Comparison of ENCODE assay signal across 8 cellular contexts in the genomic region with DNA sequence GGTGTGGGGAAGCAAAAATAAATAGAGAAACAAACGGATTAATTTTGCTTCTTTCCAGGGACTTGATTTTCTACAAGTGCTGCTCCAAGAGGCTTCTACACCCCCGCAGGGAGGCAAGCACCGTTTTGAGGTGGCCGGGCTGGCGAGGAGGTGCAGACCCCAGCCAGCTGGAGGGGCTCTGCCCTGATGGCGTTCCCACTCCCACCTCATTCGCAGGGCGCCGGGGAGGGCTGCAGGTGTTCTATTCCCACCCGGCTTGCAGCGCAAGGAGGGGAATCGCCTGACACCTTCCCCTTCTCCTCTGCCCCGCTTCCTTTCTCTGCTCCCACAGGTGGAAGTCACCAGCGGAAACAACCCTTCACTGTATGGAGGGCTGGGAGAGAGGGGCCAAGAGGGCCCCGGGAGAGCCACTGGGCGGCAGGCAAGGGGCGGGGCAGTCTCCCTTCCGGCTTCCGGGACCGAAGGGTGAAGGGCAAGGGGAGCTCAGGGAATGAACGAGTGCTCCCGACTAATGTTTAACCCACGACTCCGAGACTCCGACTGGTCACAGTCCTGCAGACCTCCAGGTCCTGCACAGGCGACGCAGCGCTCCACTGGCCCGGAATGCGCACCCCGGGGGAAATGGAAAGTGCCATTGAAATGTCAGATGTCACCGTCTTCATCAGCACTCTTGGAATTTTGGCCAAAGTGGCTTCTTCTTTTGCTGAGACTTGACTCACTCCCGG. TPM values are rescaled to one million over a fixed set of nuclear protein-coding genes. Genes with fewer than 3 reads are reported as not detected.
DNase-seq lines count a peak whose midpoint lies in the region; ATAC-seq and TF ChIP-seq lines count a peak whose summit lies in the region.

No MANE protein-coding gene starts in this region.

- H3K4me3 ChIP-seq in MM.1S (ENCODE audit: low read length) (peak overlapping the region; percentile 85), esophagus (ENCODE audit: low read depth in 1 of 2, low read length in 2 of 2) (peak overlapping the region; percentile 69 to 76), tibial artery (peak overlapping the region; percentile 61 to 67)
- H3K4me3 ChIP-seq in naive thymus-derived CD4-positive, alpha-beta T cell (ENCODE audit: low read length) = peak overlapping the region; percentile 99

- peaks cover 11 to 16% of the 10 kb centered on the region in 2 experiments for H3K4me1 Mint-ChIP-seq in H9
- peaks cover 6% of the 10 kb centered on the region for H3K4me1 Mint-ChIP-seq in activated CD4-positive, alpha-beta memory T cell treated with anti-CD3 and anti-CD28 coated beads for 36 hours (ENCODE audit: low read depth)
- peaks cover 0 to 15% (median 10%) of the 10 kb centered on the region in 7 donors for H3K4me1 Mint-ChIP-seq in naive thymus-derived CD4-positive, alpha-beta T cell

- no peak overlapping the region for H4K5ac ChIP-seq in H9 (ENCODE audit: insufficient read length, low read depth, low read length)

- no peak overlapping the region for H3K4ac ChIP-seq in H9 (ENCODE audit: low read depth, low read length)

- peak; percentile 65 to 81 (median 73) for DNase-seq in NCI-H1417 (lab: John Stamatoyannopoulos, UW)
- no peak for DNase-seq in NCI-H1417 treated with DMSO at 0.1 percent for 48 hours (lab: John Stamatoyannopoulos, UW)
- peak; percentile 72 for DNase-seq in H9
- DNase-seq in MM.1S = peak; percentile 24
- DNase-seq in activated CD4-positive, alpha-beta memory T cell treated with anti-CD3 and anti-CD28 coated beads for 36 hours = peak; percentile 63
- peak in 4 of 9 donors; percentile 12 to 56 (median 14) for DNase-seq in naive thymus-derived CD4-positive, alpha-beta T cell
- peak in 1 of 2 donors; percentile 62 for DNase-seq in tibial artery

- H3K27me3 Mint-ChIP-seq in H9 (ENCODE audit: low read depth) = no peaks in the 10 kb centered on the region
- H3K27me3 Mint-ChIP-seq in activated CD4-positive, alpha-beta memory T cell treated with anti-CD3 and anti-CD28 coated beads for 36 hours = no peaks in the 10 kb centered on the region
- no peaks in the 10 kb centered on the region for H3K27me3 Mint-ChIP-seq in naive thymus-derived CD4-positive, alpha-beta T cell

- peak overlapping the region; percentile 43 for H3K9ac ChIP-seq in H9 (ENCODE audit: extremely low read depth, insufficient read length, low read length)
- H3K9ac ChIP-seq in MM.1S (ENCODE audit: low read length) = peak overlapping the region; percentile 52

- TF ChIP-seq CTCF in H9 (conservative IDR thresholded peaks at IDR 0.05) (no peak), MM.1S (IDR thresholded peaks at IDR 0.05; ENCODE audit: low read length) (no peak), tibial artery (IDR thresholded peaks at IDR 0.05) (no peak)

- H3K36me3 ChIP-seq in MM.1S (replicated peaks; ENCODE audit: insufficient read depth, low read length) (no peaks in the 10 kb centered on the region), esophagus (ENCODE audit: control insufficient read depth in 2 of 2, insufficient read depth in 2 of 2, low read length in 1 of 2) (peaks cover 0 to under 1% of the 10 kb centered on the region in 2 donors), tibial artery (no peaks in the 10 kb centered on the region)
- H3K36me3 ChIP-seq in naive thymus-derived CD4-positive, alpha-beta T cell (ENCODE audit: control insufficient read depth in 2 of 3, insufficient read depth in 3 of 3, low read length in 3 of 3) = peaks cover 0 to 3% (median 0%) of the 10 kb centered on the region in 3 experiments

- H3K56ac ChIP-seq in H9 (ENCODE audit: insufficient read length, low read depth, low read length) = no peak overlapping the region

- H3T11ph ChIP-seq in H9 (ENCODE audit: low read length) = no peak overlapping the region

- peaks cover 0 to 11% (median 10%) of the 10 kb centered on the region in 3 experiments; a peak in 5 of 7 replicates for H3K36me3 Mint-ChIP-seq in H9 (ENCODE audit: insufficient read depth in 1 of 3, low read depth in 3 of 3)
- H3K36me3 Mint-ChIP-seq in activated CD4-positive, alpha-beta memory T cell treated with anti-CD3 and anti-CD28 coated beads for 36 hours = no peaks in the 10 kb centered on the region
- H3K36me3 Mint-ChIP-seq in naive thymus-derived CD4-positive, alpha-beta T cell = no peaks in the 10 kb centered on the region

- no peak overlapping the region for H2AK5ac ChIP-seq in H9 (ENCODE audit: insufficient read length, low read length)

- peak overlapping the region; percentile 29 for H3K18ac ChIP-seq in H9 (ENCODE audit: insufficient read length, low read depth, low read length)

- intact Hi-C loops in activated CD4-positive, alpha-beta memory T cell treated with anti-CD3 and anti-CD28 coated beads for 36 hours (cut with micrococcal nuclease) = loop anchor here (1.0 to 10.0 kb wide), 6 partner anchors 185 to 1273 kb away; no protein-coding TSS in a partner anchor
- intact Hi-C loops in naive thymus-derived CD4-positive, alpha-beta T cell (cut with micrococcal nuclease) = loop anchor here (1.0 to 10.0 kb wide), 15 partner anchors 10 to 1273 kb away; a partner anchor contains a TSS
- intact Hi-C loops in tibial artery (cut with DNase I; ENCODE audit: low total_unique reads) = loop anchor here (2.0 to 5.0 kb wide), 2 partner anchors 211 to 460 kb away; no protein-coding TSS in a partner anchor

- no peaks in the 10 kb centered on the region for H3K9me3 Mint-ChIP-seq in H9
- H3K9me3 Mint-ChIP-seq in activated CD4-positive, alpha-beta memory T cell treated with anti-CD3 and anti-CD28 coated beads for 36 hours = no peaks in the 10 kb centered on the region
- no peaks in the 10 kb centered on the region for H3K9me3 Mint-ChIP-seq in naive thymus-derived CD4-positive, alpha-beta T cell

- H3K27me3 ChIP-seq in H9 (ENCODE audit: insufficient read depth, low read length) (no peaks in the 10 kb centered on the region), MM.1S (replicated peaks; ENCODE audit: insufficient read depth, low read length) (no peaks in the 10 kb centered on the region), esophagus (ENCODE audit: control insufficient read depth in 1 of 2, insufficient read depth in 2 of 2, low read length in 2 of 2) (no peaks in the 10 kb centered on the region), tibial artery (no peaks in the 10 kb centered on the region)
- no peaks in the 10 kb centered on the region for H3K27me3 ChIP-seq in naive thymus-derived CD4-positive, alpha-beta T cell (ENCODE audit: control insufficient read depth in 2 of 2, insufficient read depth in 2 of 2, low read length in 2 of 2)

- H2AFZ ChIP-seq in H9 (ENCODE audit: low read length) (peak overlapping the region; percentile 60), MM.1S (ENCODE audit: low read length) (peak overlapping the region; percentile 99)

- H3K27ac Mint-ChIP-seq in H9 = peak overlapping the region; percentile 47 to 91 (median 58); a peak in 4 of 7 replicates
- H3K27ac Mint-ChIP-seq in activated CD4-positive, alpha-beta memory T cell treated with anti-CD3 and anti-CD28 coated beads for 36 hours = peak overlapping the region; percentile 79
- peak overlapping the region; percentile 32 to 88 (median 83) for H3K27ac Mint-ChIP-seq in naive thymus-derived CD4-positive, alpha-beta T cell

- no peaks in the 10 kb centered on the region; the same call in 1 of the 2 replicates for H3K4me1 ChIP-seq in H9 (ENCODE audit: insufficient read depth, low read length)
- H3K4me1 ChIP-seq in MM.1S (ENCODE audit: low read length) = peaks cover 10% of the 10 kb centered on the region
- H3K4me1 ChIP-seq in esophagus (ENCODE audit: control insufficient read depth in 2 of 2, insufficient read depth in 2 of 2, low read length in 1 of 2) = peaks cover 0 to 24% of the 10 kb centered on the region in 2 donors
- peaks cover 0 to 5% of the 10 kb centered on the region in 2 donors for H3K4me1 ChIP-seq in naive thymus-derived CD4-positive, alpha-beta T cell (ENCODE audit: control insufficient read depth in 2 of 2, insufficient read depth in 2 of 2, low read length in 2 of 2)
- H3K4me1 ChIP-seq in tibial artery = peaks cover 0 to 14% (median 6%) of the 10 kb centered on the region in 4 donors

- CTCF ChIA-PET in activated CD4-positive, alpha-beta memory T cell treated with anti-CD3 and anti-CD28 coated beads for 36 hours (lab: Charles Lee) = interaction anchor here (1.0 to 5.2 kb wide), 7 partner anchors 10 to 461 kb away, joined by 3 to 43 read pairs (median 13); no protein-coding TSS in a partner anchor
- CTCF ChIA-PET in naive thymus-derived CD4-positive, alpha-beta T cell (lab: Charles Lee) = interaction anchor here (1.2 to 2.2 kb wide), 4 partner anchors 10 to 461 kb away, joined by 5 to 22 read pairs (median 8); no protein-coding TSS in a partner anchor

- no peaks in the 10 kb centered on the region for H3K9me2 ChIP-seq in MM.1S (replicated peaks; ENCODE audit: insufficient read depth, low read length)

- H3K4me2 ChIP-seq in H9 (ENCODE audit: insufficient read depth, insufficient read length, low read length) (peak overlapping the region; percentile 47), MM.1S (ENCODE audit: low read depth, low read length) (peak overlapping the region; percentile 88)

- H3K23me2 ChIP-seq in H9 (ENCODE audit: insufficient read length, low read depth, low read length, poor library complexity, severe bottlenecking) = peaks cover 10% of the 10 kb centered on the region

- H3K79me2 ChIP-seq in H9 (ENCODE audit: insufficient read depth, low read length) (no peaks in the 10 kb centered on the region), MM.1S (ENCODE audit: low read length) (no peaks in the 10 kb centered on the region)

- H3K27ac ChIP-seq in H9 (ENCODE audit: insufficient read length, low read depth, low read length) (no peak overlapping the region), MM.1S (ENCODE audit: low read length) (no peak overlapping the region), esophagus (ENCODE audit: low read depth in 2 of 2, low read length in 1 of 2) (peak overlapping the region; percentile 74 to 81), tibial artery (peak overlapping the region; percentile 55 to 58)
- peak overlapping the region; percentile 56 for H3K27ac ChIP-seq in naive thymus-derived CD4-positive, alpha-beta T cell (ENCODE audit: low read depth, low read length)

- ATAC-seq in naive thymus-derived CD4-positive, alpha-beta T cell = peak; percentile 36

- H3K9me3 ChIP-seq in H9 (ENCODE audit: control insufficient read depth, low read depth, low read length) (no peaks in the 10 kb centered on the region), MM.1S (replicated peaks; ENCODE audit: insufficient read depth, low read length) (no peaks in the 10 kb centered on the region), esophagus (ENCODE audit: control insufficient read depth in 2 of 2, insufficient read depth in 1 of 2, low read depth in 1 of 2, low read length in 1 of 2) (no peaks in the 10 kb centered on the region), tibial artery (no peaks in the 10 kb centered on the region)
- no peaks in the 10 kb centered on the region for H3K9me3 ChIP-seq in naive thymus-derived CD4-positive, alpha-beta T cell (ENCODE audit: control insufficient read depth in 2 of 3, low read length in 3 of 3)

- POLR2A ChIA-PET in activated CD4-positive, alpha-beta memory T cell treated with anti-CD3 and anti-CD28 coated beads for 36 hours (lab: Charles Lee) = no interaction called here
- POLR2A ChIA-PET in naive thymus-derived CD4-positive, alpha-beta T cell (lab: Charles Lee) = no interaction called here

- H2BK12ac ChIP-seq in H9 (ENCODE audit: insufficient read length, low read depth, low read length) = no peak overlapping the region

- no peak overlapping the region for H4K91ac ChIP-seq in H9 (ENCODE audit: insufficient read length, low read depth, low read length)

- H3K23ac ChIP-seq in H9 (ENCODE audit: insufficient read length, low read depth, low read length) = no peak overlapping the region

- H4K8ac ChIP-seq in H9 (replicated peaks; ENCODE audit: insufficient read length, low read depth, low read length) = no peak overlapping the region

- no peaks in the 10 kb centered on the region for H3K79me1 ChIP-seq in H9 (ENCODE audit: insufficient read depth, low read depth, low read length, poor library complexity, severe bottlenecking)

- H4K20me1 ChIP-seq in H9 (ENCODE audit: control insufficient read depth, insufficient read depth, insufficient read length) (no peaks in the 10 kb centered on the region), MM.1S (ENCODE audit: insufficient read depth, low read length) (no peaks in the 10 kb centered on the region)

- H3K4me3 Mint-ChIP-seq in H9 = peak overlapping the region; percentile 89 to 91
- peak overlapping the region; percentile 85 for H3K4me3 Mint-ChIP-seq in activated CD4-positive, alpha-beta memory T cell treated with anti-CD3 and anti-CD28 coated beads for 36 hours
- peak overlapping the region; percentile 89 to 96 (median 92) for H3K4me3 Mint-ChIP-seq in naive thymus-derived CD4-positive, alpha-beta T cell

- no peaks in the 10 kb centered on the region for H3F3A ChIP-seq in MM.1S (ENCODE audit: insufficient read depth, low read length)

- no peak overlapping the region for H2BK20ac ChIP-seq in H9 (ENCODE audit: low read depth, low read length, poor library complexity, severe bottlenecking)

- H2BK15ac ChIP-seq in H9 (ENCODE audit: low read depth, low read length) = no peak overlapping the region

- no peak overlapping the region for H2BK120ac ChIP-seq in H9 (ENCODE audit: low read depth, low read length, poor library complexity, severe bottlenecking)

- no peak overlapping the region for H3K14ac ChIP-seq in H9 (ENCODE audit: insufficient read depth, low read length)

- no CpG with 5 or more reads among the region's 33 CpGs for WGBS in H9 (ENCODE audit: extremely low coverage, insufficient read length, low lambda C conversion rate)
- WGBS in esophagus, 2 donors = 4 to 6% methylated on average over 33 of the region's 33 CpGs

- H2BK5ac ChIP-seq in H9 (ENCODE audit: insufficient read length, low read length) = no peak overlapping the region

RNA-seq across cellular contexts. Expression of a gene that starts 29.1 kb away (rescaled TPM):
- total RNA-seq in H9 (2021) = not detected in 2 replicates
- total RNA-seq in activated CD4-positive, alpha-beta memory T cell treated with anti-CD3 and anti-CD28 coated beads for 36 hours = not detected
- polyA plus RNA-seq in esophagus = under 1 TPM; 0.11 to 0.39 TPM
- total RNA-seq in naive thymus-derived CD4-positive, alpha-beta T cell = not detected
- not detected for polyA plus RNA-seq in naive thymus-derived CD4-positive, alpha-beta T cell

RNA-seq across cellular contexts. Expression of a gene that starts 45.2 kb away (rescaled TPM):
- total RNA-seq in H9 (2021) = not detected in 2 replicates
- not detected for total RNA-seq in activated CD4-positive, alpha-beta memory T cell treated with anti-CD3 and anti-CD28 coated beads for 36 hours
- not detected for polyA plus RNA-seq in esophagus
- total RNA-seq in naive thymus-derived CD4-positive, alpha-beta T cell = not detected
- polyA plus RNA-seq in naive thymus-derived CD4-positive, alpha-beta T cell = not detected

Comparison
In these comparisons a context has a peak if more than half of its experiments do, and no peak if none do; other contexts are left out.
1. H3K27ac ChIP-seq: peak in esophagus (2 of 2), naive thymus-derived CD4-positive, alpha-beta T cell (single experiment) and tibial artery (2 of 2); none in H9 (single experiment) and MM.1S (single experiment).
2. Peak in every context shown above with its lines, with median percentiles within 50 percentile points of each other: H3K27ac Mint-ChIP-seq, H3K4me3 Mint-ChIP-seq and H3K4me3 ChIP-seq.